7 cellular contexts compared by ENCODE assay signal in the genomic region with DNA sequence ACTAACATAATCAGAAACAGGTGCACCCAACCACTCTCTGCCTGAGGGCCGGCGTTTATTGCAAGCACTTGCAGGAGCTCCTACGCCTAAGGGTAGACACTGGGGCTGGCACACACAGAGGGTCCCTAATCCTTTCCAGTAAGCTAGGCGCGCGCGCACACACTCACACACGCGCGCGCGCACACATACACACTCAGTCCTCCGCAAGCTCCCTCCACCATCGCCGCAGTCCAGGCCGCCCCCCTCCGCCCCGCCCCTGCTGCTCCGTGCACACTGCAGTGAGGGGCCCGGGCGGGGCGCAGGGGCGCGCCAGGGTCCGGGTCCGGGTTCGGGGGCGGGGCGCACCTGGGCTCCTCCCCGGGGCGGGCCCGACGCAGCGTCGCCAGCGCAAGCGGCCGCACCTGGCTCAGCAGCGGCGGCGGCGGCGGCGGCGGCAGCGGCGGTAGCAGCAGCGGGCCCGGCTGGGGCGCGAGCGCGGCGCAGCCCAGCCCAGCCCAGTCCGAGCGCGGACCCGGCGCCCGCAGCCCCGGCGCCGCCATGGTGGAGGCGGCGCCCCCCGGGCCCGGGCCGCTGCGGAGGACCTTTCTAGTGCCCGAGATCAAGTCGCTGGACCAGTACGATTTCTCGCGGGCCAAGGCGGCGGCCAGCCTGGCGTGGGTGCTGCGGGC. TPM values are rescaled to one million over a fixed set of nuclear protein-coding genes. Genes with fewer than 3 reads are reported as not detected.
DNase-seq lines count a peak whose midpoint lies in the region; ATAC-seq lines count a peak whose summit lies in the region.

A gene with protein sequence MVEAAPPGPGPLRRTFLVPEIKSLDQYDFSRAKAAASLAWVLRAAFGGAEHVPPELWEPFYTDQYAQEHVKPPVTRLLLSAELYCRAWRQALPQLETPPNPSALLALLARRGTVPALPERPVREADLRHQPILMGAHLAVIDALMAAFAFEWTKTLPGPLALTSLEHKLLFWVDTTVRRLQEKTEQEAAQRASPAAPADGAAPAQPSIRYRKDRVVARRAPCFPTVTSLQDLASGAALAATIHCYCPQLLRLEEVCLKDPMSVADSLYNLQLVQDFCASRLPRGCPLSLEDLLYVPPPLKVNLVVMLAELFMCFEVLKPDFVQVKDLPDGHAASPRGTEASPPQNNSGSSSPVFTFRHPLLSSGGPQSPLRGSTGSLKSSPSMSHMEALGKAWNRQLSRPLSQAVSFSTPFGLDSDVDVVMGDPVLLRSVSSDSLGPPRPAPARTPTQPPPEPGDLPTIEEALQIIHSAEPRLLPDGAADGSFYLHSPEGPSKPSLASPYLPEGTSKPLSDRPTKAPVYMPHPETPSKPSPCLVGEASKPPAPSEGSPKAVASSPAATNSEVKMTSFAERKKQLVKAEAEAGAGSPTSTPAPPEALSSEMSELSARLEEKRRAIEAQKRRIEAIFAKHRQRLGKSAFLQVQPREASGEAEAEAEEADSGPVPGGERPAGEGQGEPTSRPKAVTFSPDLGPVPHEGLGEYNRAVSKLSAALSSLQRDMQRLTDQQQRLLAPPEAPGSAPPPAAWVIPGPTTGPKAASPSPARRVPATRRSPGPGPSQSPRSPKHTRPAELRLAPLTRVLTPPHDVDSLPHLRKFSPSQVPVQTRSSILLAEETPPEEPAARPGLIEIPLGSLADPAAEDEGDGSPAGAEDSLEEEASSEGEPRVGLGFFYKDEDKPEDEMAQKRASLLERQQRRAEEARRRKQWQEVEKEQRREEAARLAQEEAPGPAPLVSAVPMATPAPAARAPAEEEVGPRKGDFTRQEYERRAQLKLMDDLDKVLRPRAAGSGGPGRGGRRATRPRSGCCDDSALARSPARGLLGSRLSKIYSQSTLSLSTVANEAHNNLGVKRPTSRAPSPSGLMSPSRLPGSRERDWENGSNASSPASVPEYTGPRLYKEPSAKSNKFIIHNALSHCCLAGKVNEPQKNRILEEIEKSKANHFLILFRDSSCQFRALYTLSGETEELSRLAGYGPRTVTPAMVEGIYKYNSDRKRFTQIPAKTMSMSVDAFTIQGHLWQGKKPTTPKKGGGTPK (plus strand): TSS at position 398 of the 668 bp plus-strand sequence. CDS start 140 bp downstream, at position 538.

- peaks cover 40% of the 10 kb centered on the region for H3K27me3 Mint-ChIP-seq in activated CD4-positive, alpha-beta T cell treated with anti-CD3 and anti-CD28 coated beads, Interleukin-2, amount 10 ng/mL, durations not matched to agents 7 days and 5 days
- H3K27me3 Mint-ChIP-seq in natural killer cell treated with Interleukin-12 subunit alpha and Interleukin-12 subunit beta and Interleukin-15 and Interleukin-18, amount 100 ng/mL, for 72 hours, result peaks cover 24 to 41% of the 10 kb centered on the region in 2 donors

- H3K36me3 ChIP-seq in esophagus (ENCODE audit: control insufficient read depth in 2 of 2, insufficient read depth in 2 of 2, low read length in 1 of 2) (no peaks in the 10 kb centered on the region), aorta (ENCODE audit: control insufficient read depth in 1 of 2, insufficient read depth in 2 of 2, low read length in 1 of 2) (no peaks in the 10 kb centered on the region)

- H3K4me1 ChIP-seq in esophagus (ENCODE audit: control insufficient read depth in 2 of 2, insufficient read depth in 2 of 2, low read length in 1 of 2) (peaks cover 2 to 5% of the 10 kb centered on the region in 2 donors), aorta (ENCODE audit: control insufficient read depth in 1 of 2, insufficient read depth in 2 of 2, low read length in 2 of 2) (no peaks in the 10 kb centered on the region)

- H3K4me3 ChIP-seq in esophagus (ENCODE audit: low read depth in 1 of 2, low read length in 2 of 2) (peak within 1 kb of the TSS; percentile 55 to 67), aorta (ENCODE audit: low read length in 2 of 2) (peak within 1 kb of the TSS; percentile 22 to 47)

- intact Hi-C loops in aorta (cut with DNase I), result no loop called here

- ATAC-seq in GM19025 (IDR thresholded peaks at IDR 0.05; ENCODE audit: low read depth, unreplicated experiment) (peak; percentile 60), aorta (ENCODE audit: low FRiP score) (no peak), GM21786 (IDR thresholded peaks at IDR 0.05; ENCODE audit: unreplicated experiment) (no peak)
- peak; percentile 79 to 81 for ATAC-seq in natural killer cell treated with Interleukin-12 subunit alpha and Interleukin-12 subunit beta and Interleukin-15 and Interleukin-18, amount 100 ng/mL, for 72 hours

- H3K4me1 Mint-ChIP-seq in activated CD4-positive, alpha-beta T cell treated with anti-CD3 and anti-CD28 coated beads, Interleukin-2, amount 10 ng/mL, durations not matched to agents 7 days and 5 days, result peaks cover 4% of the 10 kb centered on the region
- H3K4me1 Mint-ChIP-seq in natural killer cell treated with Interleukin-12 subunit alpha and Interleukin-12 subunit beta and Interleukin-15 and Interleukin-18, amount 100 ng/mL, for 72 hours (ENCODE audit: low read depth in 2 of 2), result peaks cover 4 to 5% of the 10 kb centered on the region in 2 donors

- H3K27ac ChIP-seq in esophagus (ENCODE audit: low read depth in 2 of 2, low read length in 1 of 2), result peak within 1 kb of the TSS; percentile 53 to 66
- no peak within 1 kb of the TSS for H3K27ac ChIP-seq in aorta (ENCODE audit: low read depth in 1 of 2, low read length in 2 of 2)

- H3K4me3 Mint-ChIP-seq in activated CD4-positive, alpha-beta T cell treated with anti-CD3 and anti-CD28 coated beads, Interleukin-2, amount 10 ng/mL, durations not matched to agents 7 days and 5 days, result peak within 1 kb of the TSS; percentile 65
- H3K4me3 Mint-ChIP-seq in natural killer cell treated with Interleukin-12 subunit alpha and Interleukin-12 subunit beta and Interleukin-15 and Interleukin-18, amount 100 ng/mL, for 72 hours, result peak within 1 kb of the TSS; percentile 34

- H3K9me3 ChIP-seq in esophagus (ENCODE audit: control insufficient read depth in 2 of 2, insufficient read depth in 1 of 2, low read depth in 1 of 2, low read length in 1 of 2), result no peaks in the 10 kb centered on the region
- H3K9me3 ChIP-seq in aorta (ENCODE audit: control insufficient read depth, low read length), result no peaks in the 10 kb centered on the region

- no peak within 1 kb of the TSS for H3K27ac Mint-ChIP-seq in activated CD4-positive, alpha-beta T cell treated with anti-CD3 and anti-CD28 coated beads, Interleukin-2, amount 10 ng/mL, durations not matched to agents 7 days and 5 days
- no peak within 1 kb of the TSS for H3K27ac Mint-ChIP-seq in natural killer cell treated with Interleukin-12 subunit alpha and Interleukin-12 subunit beta and Interleukin-15 and Interleukin-18, amount 100 ng/mL, for 72 hours

- H3K9me3 Mint-ChIP-seq in activated CD4-positive, alpha-beta T cell treated with anti-CD3 and anti-CD28 coated beads, Interleukin-2, amount 10 ng/mL, durations not matched to agents 7 days and 5 days, result no peaks in the 10 kb centered on the region
- no peaks in the 10 kb centered on the region for H3K9me3 Mint-ChIP-seq in natural killer cell treated with Interleukin-12 subunit alpha and Interleukin-12 subunit beta and Interleukin-15 and Interleukin-18, amount 100 ng/mL, for 72 hours

- DNase-seq in NCI-H2029 treated with DMSO at 0.1 percent for 48 hours (lab: John Stamatoyannopoulos, UW) (peak; percentile 24), aorta (no peak)
- peak; percentile 41 for DNase-seq in activated CD4-positive, alpha-beta T cell treated with anti-CD3 and anti-CD28 coated beads, Interleukin-2, amount 10 ng/mL, durations not matched to agents 7 days and 5 days
- DNase-seq in natural killer cell treated with Interleukin-12 subunit alpha and Interleukin-12 subunit beta and Interleukin-15 and Interleukin-18, amount 100 ng/mL, for 72 hours (ENCODE audit: low spot score), result no peak

- WGBS in esophagus, 2 donors, result 1% methylated on average over 45 to 78 of the region's 78 CpGs
- 1 to 2% methylated on average over 39 to 78 of the region's 78 CpGs for WGBS in aorta, 2 donors

- H3K27me3 ChIP-seq in esophagus (ENCODE audit: control insufficient read depth in 1 of 2, insufficient read depth in 2 of 2, low read length in 2 of 2) (no peaks in the 10 kb centered on the region), aorta (ENCODE audit: control insufficient read depth in 1 of 2, insufficient read depth in 2 of 2, low read length in 1 of 2) (no peaks in the 10 kb centered on the region)

- POLR2A ChIA-PET in activated CD4-positive, alpha-beta T cell treated with anti-CD3 and anti-CD28 coated beads, Interleukin-2, amount 10 ng/mL, durations not matched to agents 7 days and 5 days (lab: Charles Lee), result no interaction called here

- CTCF ChIA-PET in activated CD4-positive, alpha-beta T cell treated with anti-CD3 and anti-CD28 coated beads, Interleukin-2, amount 10 ng/mL, durations not matched to agents 7 days and 5 days (lab: Charles Lee), result no interaction called here

- H3K36me3 Mint-ChIP-seq in activated CD4-positive, alpha-beta T cell treated with anti-CD3 and anti-CD28 coated beads, Interleukin-2, amount 10 ng/mL, durations not matched to agents 7 days and 5 days (ENCODE audit: low read depth), result no peaks in the 10 kb centered on the region
- no peaks in the 10 kb centered on the region for H3K36me3 Mint-ChIP-seq in natural killer cell treated with Interleukin-12 subunit alpha and Interleukin-12 subunit beta and Interleukin-15 and Interleukin-18, amount 100 ng/mL, for 72 hours

RNA-seq across cellular contexts. Expression of the gene that starts here (rescaled TPM):
- total RNA-seq in activated CD4-positive, alpha-beta T cell treated with anti-CD3 and anti-CD28 coated beads, Interleukin-2, amount 10 ng/mL, durations not matched to agents 7 days and 5 days, result under 1 TPM; 0.21 to 0.57 TPM
- 10 to 100 TPM; 24.3 to 40.9 TPM for polyA plus RNA-seq in esophagus
- total RNA-seq in natural killer cell treated with Interleukin-12 subunit alpha and Interleukin-12 subunit beta and Interleukin-15 and Interleukin-18, amount 100 ng/mL, for 72 hours, result 1 to 10 TPM in 1 of 2 donors, under 1 TPM in 1; 0.36 to 1.2 TPM
- total RNA-seq in aorta, result not detected
- 1 to 10 TPM in 1 of 2 donors, under 1 TPM in 1; 0.05 to 5.0 TPM for polyA plus RNA-seq in aorta

Comparison
In these comparisons a context has a peak if more than half of its experiments do, and no peak if none do; other contexts are left out.
1. RNA of the gene that starts here (polyA plus RNA-seq): 24.3 to 40.9 TPM in esophagus; 0.05 to 5.0 TPM in aorta; every median in the first group is over 4 times any median in the second.
2. Peak in DNase-seq in activated CD4-positive, alpha-beta T cell treated with anti-CD3 and anti-CD28 coated beads, Interleukin-2, amount 10 ng/mL, durations not matched to agents 7 days and 5 days; RNA of the gene not detected or under 1 TPM.
3. ATAC-seq: peak in GM19025 (single experiment) and natural killer cell treated with Interleukin-12 subunit alpha and Interleukin-12 subunit beta and Interleukin-15 and Interleukin-18, amount 100 ng/mL, for 72 hours (2 of 2); none in aorta (single experiment) and GM21786 (single experiment).
4. H3K27ac ChIP-seq: peak in esophagus (2 of 2); none in aorta (0 of 2).